ENCODE assay signal across 20 cellular contexts in genomic region chr2:189593115-189593514, GRCh38.
"Had no signal": no experiment of that assay in that cellular context is flagged by ENCODE, and none has a peak within 500 bp of the region (broad histone marks: within the 10 kb centered on the region; RNA-seq: fewer than 3 reads in every experiment).

No MANE protein-coding gene starts in this region.

- H3K4me1 ChIP-seq: heart right ventricle, neural progenitor cell, right atrium auricular region had no signal

- H3K4me2 ChIP-seq: neural progenitor cell, smooth muscle cell had no signal

- H3K27me3 ChIP-seq: heart right ventricle, ovary, right atrium auricular region had no signal

- DNase-seq: cortex of kidney; dorsolateral prefrontal cortex; effector CD8-positive, alpha-beta T cell; heart right ventricle; hypothalamus; kidney glomerular epithelial cell; mucosa of descending colon; nucleus accumbens; ovary; stimulated activated CD4-positive, alpha-beta T cell treated with anti-CD3 and anti-CD28 coated beads, Interleukin-2, amount 100 ng/mL, for 48 hours; stimulated activated naive CD4-positive, alpha-beta T cell treated with Interleukin-2 at 50 U/mL for 16 hours; trophoblast cell had no signal

- H2AFZ ChIP-seq: neural progenitor cell had no signal

- H3K4me1 Mint-ChIP-seq: neural progenitor cell had no signal

- H3K4me3 ChIP-seq: dorsolateral prefrontal cortex, heart right ventricle, mucosa of descending colon, neural progenitor cell, ovary, right atrium auricular region, smooth muscle cell had no signal

- H3K4me3 Mint-ChIP-seq: natural killer cell treated with Interleukin-12 subunit alpha and Interleukin-12 subunit beta and Interleukin-15 and Interleukin-18, amount 100 ng/mL, for 72 hours; neural progenitor cell had no signal

- H3K9me3 Mint-ChIP-seq: natural killer cell treated with Interleukin-12 subunit alpha and Interleukin-12 subunit beta and Interleukin-15 and Interleukin-18, amount 100 ng/mL, for 72 hours; neural progenitor cell had no signal

- H3K9ac ChIP-seq: neural progenitor cell had no signal

- H3K36me3 ChIP-seq: heart right ventricle, neural progenitor cell, ovary, right atrium auricular region had no signal

- FAIRE-seq: endometrium, frontal cortex, islet of Langerhans had no signal

- H3K9me3 ChIP-seq: heart right ventricle, mucosa of descending colon, ovary, right atrium auricular region had no signal

- ATAC-seq: esophagus mucosa; heart right ventricle; mucosa of descending colon; natural killer cell treated with Interleukin-12 subunit alpha and Interleukin-12 subunit beta and Interleukin-15 and Interleukin-18, amount 100 ng/mL, for 72 hours had no signal

- H3K36me3 Mint-ChIP-seq: natural killer cell treated with Interleukin-12 subunit alpha and Interleukin-12 subunit beta and Interleukin-15 and Interleukin-18, amount 100 ng/mL, for 72 hours; neural progenitor cell had no signal

- H3K27ac Mint-ChIP-seq: natural killer cell treated with Interleukin-12 subunit alpha and Interleukin-12 subunit beta and Interleukin-15 and Interleukin-18, amount 100 ng/mL, for 72 hours; neural progenitor cell had no signal

- H3K27ac ChIP-seq: dorsolateral prefrontal cortex, heart right ventricle, neural progenitor cell, ovary, right atrium auricular region had no signal
